19 cellular contexts compared by ENCODE assay signal in the genomic region with DNA sequence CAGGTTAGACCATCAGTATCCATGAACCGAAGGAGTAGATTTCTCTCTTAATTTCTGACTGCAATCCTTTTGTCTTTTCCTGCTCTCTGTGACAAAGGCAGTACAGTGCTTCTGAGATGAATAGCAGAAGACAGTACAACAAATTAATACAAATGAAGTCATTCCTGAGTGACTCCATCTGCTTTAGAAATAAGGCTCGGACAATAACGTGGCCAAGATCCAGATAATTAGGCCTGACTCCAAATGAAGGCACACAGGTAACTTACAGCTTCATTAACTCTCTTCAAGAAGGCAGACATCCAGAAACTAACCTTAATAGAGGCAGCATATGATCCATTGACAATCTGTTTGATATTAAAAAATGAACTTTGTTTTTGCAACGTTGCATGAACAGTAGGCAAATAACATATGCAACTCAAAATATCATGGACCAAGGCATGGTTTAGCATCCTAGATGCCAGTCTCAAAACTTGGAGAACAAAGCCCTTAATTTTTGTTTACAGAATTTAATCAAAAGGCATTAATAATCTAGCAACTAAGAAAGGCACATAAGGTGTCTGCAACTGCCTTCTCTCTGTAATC.
"Had no signal": no experiment of that assay in that cellular context is flagged by ENCODE, and none has a peak within 500 bp of the region (broad histone marks: within the 10 kb centered on the region; RNA-seq: fewer than 3 reads in every experiment).

No MANE protein-coding gene starts in this region.

- DNase-seq: activated CD4-positive, alpha-beta T cell treated with anti-CD3 and anti-CD28 coated beads for 4 hours; activated CD8-positive, alpha-beta memory T cell treated with anti-CD3 and anti-CD28 coated beads, Interleukin-2, amount 50 U/mL, for 4 hours; activated CD8-positive, alpha-beta T cell treated with anti-CD3 and anti-CD28 coated beads for 36 hours; activated naive CD4-positive, alpha-beta T cell treated with anti-CD3 and anti-CD28 coated beads, Interleukin-2, amount 50 U/mL, for 16 hours; activated naive CD8-positive, alpha-beta T cell treated with anti-CD3 and anti-CD28 coated beads, Interleukin-2, amount 10 ng/mL, durations not matched to agents 7 days and 5 days; activated T-cell treated with anti-CD3 and anti-CD28 coated beads, Interleukin-2, amount 50 U/mL, for 72 hours; adrenal gland; anterior cingulate cortex; cortex of kidney; MG63; MV-4-11; NCI-H1436; NCI-H187 treated with DMSO at 0.1 percent for 48 hours; NCI-H345; NCI-H510A; NCI-H526 treated with DMSO at 0.1 percent for 48 hours; PC-3; SHP77 had no signal

- ATAC-seq: activated CD4-positive, CD25-positive, alpha-beta regulatory T cell treated with anti-CD3 and anti-CD28 coated beads, Interleukin-2, amount 50 U/mL, for 24 hours; activated CD8-positive, alpha-beta T cell treated with anti-CD3 and anti-CD28 coated beads for 36 hours; activated T-cell treated with anti-CD3 and anti-CD28 coated beads, Interleukin-2, amount 50 U/mL, for 72 hours; PC-3 had no signal
